In the genomic region with DNA sequence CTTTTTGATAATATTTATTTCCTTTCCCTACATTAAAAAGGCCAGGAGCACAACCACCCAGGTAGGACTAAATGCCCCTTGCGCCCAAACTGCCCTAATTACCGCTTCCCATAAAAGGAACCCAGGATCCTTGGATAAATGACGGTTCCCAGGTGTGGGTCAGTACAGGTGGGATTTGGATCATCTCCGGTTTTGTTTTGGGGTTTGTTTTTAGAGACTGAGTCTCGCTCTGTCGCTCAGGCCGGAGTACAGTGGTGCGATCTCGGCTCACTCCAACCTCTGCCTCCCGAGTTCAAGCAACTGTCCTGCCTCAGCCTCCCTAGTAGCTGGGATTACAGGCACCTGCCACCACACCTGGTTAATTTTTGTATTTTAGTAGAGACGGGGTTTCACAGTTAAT, we compare ENCODE assay signal across 15 cellular contexts. TPM values are rescaled to one million over a fixed set of nuclear protein-coding genes. Genes with fewer than 3 reads are reported as not detected.
DNase-seq lines count a peak whose midpoint lies in the region; ATAC-seq lines count a peak whose summit lies in the region.
"Had no signal": no experiment of that assay in that cellular context is flagged by ENCODE, and none has a peak within 500 bp of the region (broad histone marks: within the 10 kb centered on the region; RNA-seq: fewer than 3 reads in every experiment).

No MANE protein-coding gene starts in this region.

- POLR2A ChIA-PET in naive thymus-derived CD8-positive, alpha-beta T cell (lab: Charles Lee): interaction anchor here (0.8 kb wide), 1 partner anchor 11 kb away, joined by 3 read pairs; no protein-coding TSS in a partner anchor

- no peak for ATAC-seq in activated naive CD8-positive, alpha-beta T cell treated with anti-CD3 and anti-CD28 coated beads, Interleukin-2, amount 50 U/mL, for 24 hours
- no peak for ATAC-seq in naive thymus-derived CD8-positive, alpha-beta T cell
- ATAC-seq in GM18861 (IDR thresholded peaks at IDR 0.05; ENCODE audit: unreplicated experiment): no peak
- ATAC-seq: A549 had no signal

- H3K4me3 Mint-ChIP-seq in activated T-cell treated with anti-CD3 and anti-CD28 coated beads, Interleukin-2, amount 50 U/mL, for 24 hours: no peak overlapping the region
- no peak overlapping the region for H3K4me3 Mint-ChIP-seq in activated naive CD8-positive, alpha-beta T cell treated with anti-CD3 and anti-CD28 coated beads, Interleukin-2, amount 50 U/mL, for 24 hours
- H3K4me3 Mint-ChIP-seq in naive thymus-derived CD8-positive, alpha-beta T cell: no peak overlapping the region

- H3K9me3 Mint-ChIP-seq in activated T-cell treated with anti-CD3 and anti-CD28 coated beads, Interleukin-2, amount 50 U/mL, for 24 hours: no peaks in the 10 kb centered on the region
- H3K9me3 Mint-ChIP-seq in activated naive CD8-positive, alpha-beta T cell treated with anti-CD3 and anti-CD28 coated beads, Interleukin-2, amount 50 U/mL, for 24 hours: no peaks in the 10 kb centered on the region
- no peaks in the 10 kb centered on the region for H3K9me3 Mint-ChIP-seq in naive thymus-derived CD8-positive, alpha-beta T cell

- DNase-seq in activated T-cell treated with anti-CD3 and anti-CD28 coated beads, Interleukin-2, amount 50 U/mL, for 24 hours: no peak
- no peak for DNase-seq in activated T-cell treated with anti-CD3 and anti-CD28 coated beads, Interleukin-2, amount 50 U/mL, for 1 hour
- DNase-seq in activated naive CD8-positive, alpha-beta T cell treated with anti-CD3 and anti-CD28 coated beads, Interleukin-2, amount 50 U/mL, for 24 hours: no peak
- DNase-seq in naive thymus-derived CD8-positive, alpha-beta T cell: no peak
- no peak for DNase-seq in stimulated activated CD4-positive, alpha-beta T cell treated with anti-CD3 and anti-CD28 coated beads, Interleukin-2, amount 100 ng/mL, for 24 hours
- DNase-seq in HuH-7.5 (ENCODE audit: low spot score): no peak
- DNase-seq: C1 segment of cervical spinal cord, KBM-7, MV-4-11, NCI-H1417, NCI-H1930, NCI-H526 treated with DMSO at 0.1 percent for 48 hours, SHP77 had no signal

- H3K4me1 Mint-ChIP-seq in activated T-cell treated with anti-CD3 and anti-CD28 coated beads, Interleukin-2, amount 50 U/mL, for 24 hours (ENCODE audit: low read depth): peaks cover 22% of the 10 kb centered on the region
- H3K4me1 Mint-ChIP-seq in activated naive CD8-positive, alpha-beta T cell treated with anti-CD3 and anti-CD28 coated beads, Interleukin-2, amount 50 U/mL, for 24 hours: peaks cover 9% of the 10 kb centered on the region
- peaks cover 8 to 36% (median 24%) of the 10 kb centered on the region in 4 donors for H3K4me1 Mint-ChIP-seq in naive thymus-derived CD8-positive, alpha-beta T cell

- H3K36me3 Mint-ChIP-seq in activated T-cell treated with anti-CD3 and anti-CD28 coated beads, Interleukin-2, amount 50 U/mL, for 24 hours (ENCODE audit: low read depth): peaks cover 59% of the 10 kb centered on the region
- peaks cover 28% of the 10 kb centered on the region for H3K36me3 Mint-ChIP-seq in activated naive CD8-positive, alpha-beta T cell treated with anti-CD3 and anti-CD28 coated beads, Interleukin-2, amount 50 U/mL, for 24 hours (ENCODE audit: low read depth)
- peaks cover 0 to 68% (median 20%) of the 10 kb centered on the region in 3 donors for H3K36me3 Mint-ChIP-seq in naive thymus-derived CD8-positive, alpha-beta T cell

- H3K27ac Mint-ChIP-seq in activated T-cell treated with anti-CD3 and anti-CD28 coated beads, Interleukin-2, amount 50 U/mL, for 24 hours: peak overlapping the region; percentile 78
- H3K27ac Mint-ChIP-seq in activated naive CD8-positive, alpha-beta T cell treated with anti-CD3 and anti-CD28 coated beads, Interleukin-2, amount 50 U/mL, for 24 hours: peak overlapping the region; percentile 22
- peak overlapping the region in 7 of 10 donors; percentile 33 to 80 (median 56) for H3K27ac Mint-ChIP-seq in naive thymus-derived CD8-positive, alpha-beta T cell

- no peaks in the 10 kb centered on the region for H3K27me3 Mint-ChIP-seq in activated T-cell treated with anti-CD3 and anti-CD28 coated beads, Interleukin-2, amount 50 U/mL, for 24 hours
- H3K27me3 Mint-ChIP-seq in activated naive CD8-positive, alpha-beta T cell treated with anti-CD3 and anti-CD28 coated beads, Interleukin-2, amount 50 U/mL, for 24 hours: no peaks in the 10 kb centered on the region
- no peaks in the 10 kb centered on the region for H3K27me3 Mint-ChIP-seq in naive thymus-derived CD8-positive, alpha-beta T cell

RNA-seq across cellular contexts. Expression of a gene that starts 28.4 kb away (rescaled TPM):
- total RNA-seq in naive thymus-derived CD8-positive, alpha-beta T cell: 100 to 1,000 TPM; 100 to 101 TPM
- 10 to 100 TPM; 21.5 to 34.2 (median 25.3) TPM for polyA plus RNA-seq in naive thymus-derived CD8-positive, alpha-beta T cell

Comparison
In these comparisons a context has a peak if more than half of its experiments do, and no peak if none do; other contexts are left out.
1. H3K27ac Mint-ChIP-seq: peak in every context shown above with its lines; median percentile 78 in activated T-cell treated with anti-CD3 and anti-CD28 coated beads, Interleukin-2, amount 50 U/mL, for 24 hours; 56 in naive thymus-derived CD8-positive, alpha-beta T cell; 22 in activated naive CD8-positive, alpha-beta T cell treated with anti-CD3 and anti-CD28 coated beads, Interleukin-2, amount 50 U/mL, for 24 hours.